In the genomic region with DNA sequence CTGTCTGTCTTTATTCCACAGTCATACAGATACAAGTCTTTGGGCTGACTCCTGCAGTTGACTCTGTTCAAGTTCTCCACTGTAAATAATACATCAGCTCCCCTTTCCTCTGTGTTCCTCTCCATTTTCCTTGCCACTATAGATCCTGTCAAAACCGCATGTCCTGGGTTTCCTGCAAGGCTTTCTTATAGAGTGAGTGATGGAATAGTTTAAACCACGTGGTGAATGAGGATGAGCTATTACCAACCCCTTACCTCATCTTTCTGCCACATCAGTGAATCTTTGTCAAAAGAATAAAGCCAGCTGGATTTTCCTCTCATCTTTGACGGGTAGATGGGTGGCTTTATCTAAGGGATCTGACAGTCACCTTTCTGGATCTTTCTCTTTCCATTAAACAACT, we compare ENCODE assay signal across 32 cellular contexts. TPM values are rescaled to one million over a fixed set of nuclear protein-coding genes. Genes with fewer than 3 reads are reported as not detected.
"Had no signal": no experiment of that assay in that cellular context is flagged by ENCODE, and none has a peak within 500 bp of the region (broad histone marks: within the 10 kb centered on the region; RNA-seq: fewer than 3 reads in every experiment).

No MANE protein-coding gene starts in this region.

- H3K27me3 Mint-ChIP-seq: activated B cell treated with CpG ODN at 0.5 μM for 24 hours had no signal

- H3K9me3 ChIP-seq: ascending aorta had no signal

- H3K4me3 Mint-ChIP-seq: activated B cell treated with CpG ODN at 0.5 μM for 24 hours; activated CD4-positive, alpha-beta memory T cell treated with anti-CD3 and anti-CD28 coated beads for 36 hours; activated CD4-positive, alpha-beta T cell treated with anti-CD3 and anti-CD28 coated beads, Interleukin-2, amount 10 ng/mL, durations not matched to agents 24 days and 14 days; activated CD8-positive, alpha-beta memory T cell treated with anti-CD3 and anti-CD28 coated beads, Interleukin-2, amount 10 ng/mL, durations not matched to agents 7 days and 5 days; activated CD8-positive, alpha-beta T cell treated with anti-CD3 and anti-CD28 coated beads, Interleukin-2, amount 10 ng/mL, durations not matched to agents 7 days and 5 days; activated naive CD4-positive, alpha-beta T cell treated with anti-CD3 and anti-CD28 coated beads, Interleukin-2, amount 10 ng/mL, durations not matched to agents 7 days and 5 days; activated naive CD4-positive, alpha-beta T cell treated with anti-CD3 and anti-CD28 coated beads, Interleukin-2, amount 50 U/mL, for 24 hours; activated naive CD8-positive, alpha-beta T cell; activated naive CD8-positive, alpha-beta T cell treated with anti-CD3 and anti-CD28 coated beads, Interleukin-2, amount 10 ng/mL, durations not matched to agents 7 days and 5 days; activated naive CD8-positive, alpha-beta T cell treated with anti-CD3 and anti-CD28 coated beads, Interleukin-2, amount 50 U/mL, for 24 hours; activated T-cell treated with anti-CD3 and anti-CD28 coated beads, Interleukin-2, amount 50 U/mL, for 24 hours; T-helper 1 cell treated with Interleukin-12 subunit alpha and Interleukin-12 subunit beta and Interleukin-4 antibody, amounts not matched to agents 30 μg/mL and 1 μg/mL, for 36 hours; T-helper 2 cell treated with Interferon-gamma antibody and Interleukin-4, amounts not matched to agents 5 μg/mL and 100 μg/mL, for 36 hours had no signal

- H3K4me3 ChIP-seq: ascending aorta had no signal

- H3K36me3 ChIP-seq: ascending aorta had no signal

- H3K27me3 ChIP-seq: ascending aorta had no signal

- H3K36me3 Mint-ChIP-seq: activated CD4-positive, alpha-beta memory T cell treated with anti-CD3 and anti-CD28 coated beads for 36 hours; activated CD8-positive, alpha-beta memory T cell treated with anti-CD3 and anti-CD28 coated beads, Interleukin-2, amount 10 ng/mL, durations not matched to agents 7 days and 5 days; activated naive CD4-positive, alpha-beta T cell treated with anti-CD3 and anti-CD28 coated beads, Interleukin-2, amount 10 ng/mL, durations not matched to agents 7 days and 5 days; activated naive CD4-positive, alpha-beta T cell treated with anti-CD3 and anti-CD28 coated beads, Interleukin-2, amount 50 U/mL, for 24 hours; activated naive CD8-positive, alpha-beta T cell; activated naive CD8-positive, alpha-beta T cell treated with anti-CD3 and anti-CD28 coated beads, Interleukin-2, amount 10 ng/mL, durations not matched to agents 7 days and 5 days; brain had no signal

- FAIRE-seq: TTC549 had no signal

- DNase-seq: activated B cell treated with CpG ODN at 0.5 μM for 24 hours; activated CD4-positive, alpha-beta memory T cell treated with anti-CD3 and anti-CD28 coated beads for 36 hours; activated CD4-positive, alpha-beta T cell treated with anti-CD3 and anti-CD28 coated beads for 4 hours; activated CD4-positive, alpha-beta T cell treated with anti-CD3 and anti-CD28 coated beads, Interleukin-2, amount 10 ng/mL, durations not matched to agents 24 days and 14 days; activated CD4-positive, alpha-beta T cell treated with anti-CD3 and anti-CD28 coated beads, Interleukin-2, amount 50 U/mL, for 1 hour; activated CD4-positive, alpha-beta T cell treated with anti-CD3 and anti-CD28 coated beads, Interleukin-2, amount 50 U/mL, for 4 hours; activated CD4-positive, CD25-positive, alpha-beta regulatory T cell treated with anti-CD3 and anti-CD28 coated beads, Interleukin-2, amount 50 U/mL, for 72 hours; activated CD8-positive, alpha-beta memory T cell treated with anti-CD3 and anti-CD28 coated beads for 24 hours; activated CD8-positive, alpha-beta memory T cell treated with anti-CD3 and anti-CD28 coated beads, Interleukin-2, amount 10 ng/mL, durations not matched to agents 7 days and 5 days; activated CD8-positive, alpha-beta memory T cell treated with anti-CD3 and anti-CD28 coated beads, Interleukin-2, amount 50 U/mL, for 48 hours; activated CD8-positive, alpha-beta T cell treated with anti-CD3 and anti-CD28 coated beads, Interleukin-2, amount 10 ng/mL, durations not matched to agents 7 days and 5 days; activated effector memory CD4-positive, alpha-beta T cell treated with Interleukin-2 at 50 U/mL for 16 hours; activated gamma-delta T cell; activated naive CD4-positive, alpha-beta T cell treated with anti-CD3 and anti-CD28 coated beads, Interleukin-2, amount 10 ng/mL, durations not matched to agents 7 days and 5 days; activated naive CD4-positive, alpha-beta T cell treated with Interleukin-2 at 50 U/mL for 16 hours; activated naive CD8-positive, alpha-beta T cell treated with anti-CD3 and anti-CD28 coated beads, Interleukin-2, amount 10 ng/mL, durations not matched to agents 7 days and 5 days; activated naive CD8-positive, alpha-beta T cell treated with anti-CD3 and anti-CD28 coated beads, Interleukin-2, amount 50 U/mL, for 24 hours; activated T-cell treated with anti-CD3 and anti-CD28 coated beads, Interleukin-2, amount 50 U/mL, for 24 hours; activated T-cell treated with anti-CD3 and anti-CD28 coated beads, Interleukin-2, amount 50 U/mL, for 48 hours; central memory CD4-positive, alpha-beta T cell; T-helper 1 cell; T-helper 2 cell; T-helper 9 cell had no signal

- H3K27ac ChIP-seq: ascending aorta, VCaP had no signal

- H3K9me3 Mint-ChIP-seq: activated B cell treated with CpG ODN at 0.5 μM for 24 hours; activated CD4-positive, alpha-beta memory T cell treated with anti-CD3 and anti-CD28 coated beads for 36 hours; activated CD4-positive, alpha-beta T cell treated with anti-CD3 and anti-CD28 coated beads, Interleukin-2, amount 10 ng/mL, durations not matched to agents 24 days and 14 days; activated naive CD4-positive, alpha-beta T cell treated with anti-CD3 and anti-CD28 coated beads, Interleukin-2, amount 10 ng/mL, durations not matched to agents 7 days and 5 days; activated naive CD4-positive, alpha-beta T cell treated with anti-CD3 and anti-CD28 coated beads, Interleukin-2, amount 50 U/mL, for 24 hours; activated naive CD8-positive, alpha-beta T cell treated with anti-CD3 and anti-CD28 coated beads, Interleukin-2, amount 10 ng/mL, durations not matched to agents 7 days and 5 days; activated naive CD8-positive, alpha-beta T cell treated with anti-CD3 and anti-CD28 coated beads, Interleukin-2, amount 50 U/mL, for 24 hours; activated T-cell treated with anti-CD3 and anti-CD28 coated beads, Interleukin-2, amount 50 U/mL, for 24 hours; activated T-helper 2 cell treated with anti-CD3 and anti-CD28 coated beads, Interferon-gamma antibody, Interleukin-2, Interleukin-4, amounts not matched to agents 10 μg/mL and 5 μg/mL and 100 μg/mL, durations not matched to agents 14 hours and 24 hours and 36 hours; T-helper 1 cell treated with Interleukin-12 subunit alpha and Interleukin-12 subunit beta and Interleukin-4 antibody, amounts not matched to agents 30 μg/mL and 1 μg/mL, for 36 hours; T-helper 2 cell treated with Interferon-gamma antibody and Interleukin-4, amounts not matched to agents 5 μg/mL and 100 μg/mL, for 36 hours had no signal

- H3K27ac Mint-ChIP-seq: activated B cell treated with CpG ODN at 0.5 μM for 24 hours; activated CD4-positive, alpha-beta memory T cell treated with anti-CD3 and anti-CD28 coated beads for 36 hours; activated CD4-positive, alpha-beta T cell treated with anti-CD3 and anti-CD28 coated beads, Interleukin-2, amount 10 ng/mL, durations not matched to agents 24 days and 14 days; activated CD8-positive, alpha-beta memory T cell treated with anti-CD3 and anti-CD28 coated beads, Interleukin-2, amount 10 ng/mL, durations not matched to agents 7 days and 5 days; activated CD8-positive, alpha-beta T cell treated with anti-CD3 and anti-CD28 coated beads, Interleukin-2, amount 10 ng/mL, durations not matched to agents 7 days and 5 days; activated naive CD4-positive, alpha-beta T cell treated with anti-CD3 and anti-CD28 coated beads, Interleukin-2, amount 10 ng/mL, durations not matched to agents 7 days and 5 days; activated naive CD4-positive, alpha-beta T cell treated with anti-CD3 and anti-CD28 coated beads, Interleukin-2, amount 50 U/mL, for 24 hours; activated naive CD8-positive, alpha-beta T cell; activated naive CD8-positive, alpha-beta T cell treated with anti-CD3 and anti-CD28 coated beads, Interleukin-2, amount 10 ng/mL, durations not matched to agents 7 days and 5 days; activated naive CD8-positive, alpha-beta T cell treated with anti-CD3 and anti-CD28 coated beads, Interleukin-2, amount 50 U/mL, for 24 hours; activated T-cell treated with anti-CD3 and anti-CD28 coated beads, Interleukin-2, amount 50 U/mL, for 24 hours; activated T-helper 2 cell treated with anti-CD3 and anti-CD28 coated beads, Interferon-gamma antibody, Interleukin-2, Interleukin-4, amounts not matched to agents 10 μg/mL and 5 μg/mL and 100 μg/mL, durations not matched to agents 14 hours and 24 hours and 36 hours; T-helper 1 cell treated with Interleukin-12 subunit alpha and Interleukin-12 subunit beta and Interleukin-4 antibody, amounts not matched to agents 30 μg/mL and 1 μg/mL, for 36 hours; T-helper 2 cell treated with Interferon-gamma antibody and Interleukin-4, amounts not matched to agents 5 μg/mL and 100 μg/mL, for 36 hours had no signal

RNA-seq across cellular contexts. Expression of a gene that starts 3.9 kb away (rescaled TPM):
- total RNA-seq: activated CD8-positive, alpha-beta T cell treated with anti-CD3 and anti-CD28 coated beads, Interleukin-2, amount 10 ng/mL, durations not matched to agents 7 days and 5 days; activated naive CD8-positive, alpha-beta T cell treated with anti-CD3 and anti-CD28 coated beads, Interleukin-2, amount 10 ng/mL, durations not matched to agents 7 days and 5 days; ascending aorta had no signal
